ENCODE assay signal across 8 cellular contexts in genomic region chr12:120117961-120118709, GRCh38. TPM values are rescaled to one million over a fixed set of nuclear protein-coding genes. Genes with fewer than 3 reads are reported as not detected.
A peak's percentile ranks its signal among the peaks of the same experiment; 100 is the strongest.
DNase-seq lines count a peak whose midpoint lies in the region; ATAC-seq, FAIRE-seq and TF ChIP-seq lines count a peak whose summit lies in the region.

No MANE protein-coding gene starts in this region.

- H3K9me3 ChIP-seq in right cardiac atrium (ENCODE audit: control insufficient read depth, low read length) = no peaks in the 10 kb centered on the region
- no peaks in the 10 kb centered on the region for H3K9me3 ChIP-seq in small intestine (ENCODE audit: control insufficient read depth, low read depth)

- no peaks in the 10 kb centered on the region for H3K27me3 Mint-ChIP-seq in activated T-cell treated with anti-CD3 and anti-CD28 coated beads, Interleukin-2, amount 50 U/mL, for 72 hours (ENCODE audit: low read depth)

- DNase-seq in activated T-cell treated with anti-CD3 and anti-CD28 coated beads, Interleukin-2, amount 50 U/mL, for 72 hours = no peak
- DNase-seq in activated T-cell treated with anti-CD3 and anti-CD28 coated beads for 4 hours = no peak
- DNase-seq in right cardiac atrium = no peak
- peak; percentile 24 for DNase-seq in small intestine
- no peak for DNase-seq in kidney glomerular epithelial cell (lab: John Stamatoyannopoulos, UW)
- no peak for DNase-seq in UCSD-AML1 (lab: John Stamatoyannopoulos, UW; ENCODE audit: unreplicated experiment)

- peak overlapping the region; percentile 95 for H3K27ac ChIP-seq in VCaP
- no peak overlapping the region for H3K27ac ChIP-seq in right cardiac atrium (ENCODE audit: low read length)
- H3K27ac ChIP-seq in small intestine (ENCODE audit: low read depth in 1 of 2, low read length in 1 of 2) = peak overlapping the region; percentile 1 to 99

- intact Hi-C loops in right cardiac atrium (cut with DNase I) = no loop called here

- no peaks in the 10 kb centered on the region for H3K36me3 ChIP-seq in small intestine (ENCODE audit: control insufficient read depth in 2 of 2, insufficient read depth in 2 of 2, low read length in 2 of 2)

- H3K4me1 ChIP-seq in right cardiac atrium (ENCODE audit: control insufficient read depth, insufficient read depth, low read length) (peaks cover 16% of the 10 kb centered on the region), small intestine (ENCODE audit: control insufficient read depth in 2 of 2, insufficient read depth in 1 of 2, low read depth in 1 of 2, low read length in 1 of 2) (peaks cover 7 to 23% of the 10 kb centered on the region in 2 donors)

- peaks cover 84% of the 10 kb centered on the region for H3K4me1 Mint-ChIP-seq in activated T-cell treated with anti-CD3 and anti-CD28 coated beads, Interleukin-2, amount 50 U/mL, for 72 hours (ENCODE audit: low read depth)

- peak overlapping the region; percentile 94 for H3K27ac Mint-ChIP-seq in activated T-cell treated with anti-CD3 and anti-CD28 coated beads, Interleukin-2, amount 50 U/mL, for 72 hours

- 48% methylated on average over 16 of the region's 16 CpGs for WGBS in right cardiac atrium
- 39 to 53% (median 42%) methylated on average over 16 of the region's 16 CpGs for WGBS in small intestine, 3 donors

- H3K27me3 ChIP-seq in right cardiac atrium (ENCODE audit: control insufficient read depth, insufficient read depth) (no peaks in the 10 kb centered on the region), small intestine (ENCODE audit: control insufficient read depth in 2 of 2, insufficient read depth in 2 of 2, low read length in 2 of 2) (no peaks in the 10 kb centered on the region)

- H3K4me3 Mint-ChIP-seq in activated T-cell treated with anti-CD3 and anti-CD28 coated beads, Interleukin-2, amount 50 U/mL, for 72 hours = peak overlapping the region; percentile 91 to 98

- no peak for ATAC-seq in activated T-cell treated with anti-CD3 and anti-CD28 coated beads, Interleukin-2, amount 50 U/mL, for 72 hours (replicated peaks in 1 of 2)
- ATAC-seq in right cardiac atrium = no peak
- no peak for ATAC-seq in HG03159 (IDR thresholded peaks at IDR 0.05; ENCODE audit: unreplicated experiment)

- H3K9me3 Mint-ChIP-seq in activated T-cell treated with anti-CD3 and anti-CD28 coated beads, Interleukin-2, amount 50 U/mL, for 72 hours = no peaks in the 10 kb centered on the region

- no peak for FAIRE-seq in small intestine (lab: Jason Lieb, UNC)

- H3K36me3 Mint-ChIP-seq in activated T-cell treated with anti-CD3 and anti-CD28 coated beads, Interleukin-2, amount 50 U/mL, for 72 hours (ENCODE audit: insufficient read depth in 2 of 2) = peaks cover 16 to 17% of the 10 kb centered on the region in 2 donors

- H3K4me3 ChIP-seq in right cardiac atrium (ENCODE audit: low read length) = peak overlapping the region; percentile 98
- peak overlapping the region; percentile 76 to 87 for H3K4me3 ChIP-seq in small intestine (ENCODE audit: low read depth in 1 of 2, low read length in 2 of 2)

- no peak for TF ChIP-seq CTCF in VCaP (conservative IDR thresholded peaks at IDR 0.05)

RNA-seq across cellular contexts. Expression of gene RAB35, which starts 1.6 kb away (rescaled TPM):
- 10 to 100 TPM; 66.2 to 78.9 TPM for total RNA-seq in activated T-cell treated with anti-CD3 and anti-CD28 coated beads, Interleukin-2, amount 50 U/mL, for 72 hours
- total RNA-seq in right cardiac atrium = 10 to 100 TPM; 21.3 to 32.0 (median 25.2) TPM
- polyA plus RNA-seq in right cardiac atrium (20.1 TPM), small intestine (10 to 100 TPM; 21.5 to 31.9 (median 22.7) TPM)
